9 cellular contexts compared by ENCODE assay signal in the genomic region with DNA sequence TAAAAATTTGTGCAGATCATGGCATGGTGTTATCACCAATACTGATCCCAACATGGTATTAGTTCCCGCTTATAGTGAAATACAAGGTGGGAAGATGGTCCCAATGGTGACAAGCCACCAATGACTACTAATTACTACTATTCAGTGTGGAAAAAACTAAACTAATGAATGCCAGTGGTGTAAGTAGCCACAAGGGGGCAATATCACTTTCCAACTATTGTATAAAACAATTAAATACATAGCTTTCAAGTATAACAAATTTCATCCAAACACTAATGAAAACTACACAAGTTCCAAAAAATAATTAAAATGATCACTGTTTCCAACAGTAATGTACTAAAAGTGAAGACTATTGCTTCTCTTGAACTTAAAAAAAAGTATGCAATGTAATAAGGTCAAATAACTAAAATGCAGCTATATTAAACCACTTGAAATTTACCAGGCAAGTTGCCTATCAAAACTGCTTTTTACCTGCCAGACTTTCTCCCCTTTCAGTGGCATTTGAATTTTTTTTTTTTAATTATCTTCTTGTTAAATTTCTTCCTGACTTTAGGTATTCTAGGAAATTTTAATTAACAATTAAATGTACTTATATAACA. TPM values are rescaled to one million over a fixed set of nuclear protein-coding genes. Genes with fewer than 3 reads are reported as not detected.
DNase-seq lines count a peak whose midpoint lies in the region; ATAC-seq and TF ChIP-seq lines count a peak whose summit lies in the region.
"Had no signal": no experiment of that assay in that cellular context is flagged by ENCODE, and none has a peak within 500 bp of the region (broad histone marks: within the 10 kb centered on the region; RNA-seq: fewer than 3 reads in every experiment).

No MANE protein-coding gene starts in this region.

- H3K79me2 ChIP-seq in GM23248 (ENCODE audit: insufficient read depth) (peaks cover 83% of the 10 kb centered on the region), mammary epithelial cell (ENCODE audit: insufficient read depth, low read length) (peaks cover 2% of the 10 kb centered on the region)

- dilution Hi-C loops in mammary epithelial cell (cut with HindIII; ENCODE audit: low sequenced_read_pairs) = loop anchor here (25.0 kb wide), 1 partner anchor 167 kb away; the partner anchor contains the start of gene NUMB

- H3K14ac ChIP-seq in neuronal stem cell (ENCODE audit: low read length) = no peak overlapping the region

- no peaks in the 10 kb centered on the region for H3K9me3 ChIP-seq in GM23248 (ENCODE audit: low read depth)
- H3K9me3 ChIP-seq in mammary epithelial cell (replicated peaks; ENCODE audit: insufficient read depth, low read length) = no peaks in the 10 kb centered on the region
- no peaks in the 10 kb centered on the region for H3K9me3 ChIP-seq in right lobe of liver
- H3K9me3 ChIP-seq in neuronal stem cell (replicated peaks in 1 of 2; ENCODE audit: control insufficient read depth in 2 of 2, insufficient read depth in 1 of 2, low read depth in 1 of 2, low read length in 2 of 2) = no peaks in the 10 kb centered on the region

- H4K20me1 ChIP-seq in GM23248 (ENCODE audit: insufficient read depth) = no peaks in the 10 kb centered on the region
- no peaks in the 10 kb centered on the region for H4K20me1 ChIP-seq in mammary epithelial cell (ENCODE audit: insufficient read depth, low read length)

- no peak overlapping the region for H2AK5ac ChIP-seq in neuronal stem cell (ENCODE audit: low read depth, low read length)

- no peak overlapping the region for H3K23ac ChIP-seq in neuronal stem cell (ENCODE audit: low read depth, low read length, poor library complexity)

- DNase-seq in Ammon's horn (ENCODE audit: low spot score) = peak; percentile 48
- DNase-seq in GM23248 = peak; percentile 72
- DNase-seq in NCI-H526 treated with DMSO at 0.1 percent for 48 hours (lab: John Stamatoyannopoulos, UW) = peak; percentile 45
- peak; percentile 25 for DNase-seq in mammary epithelial cell
- no peak for DNase-seq in right lobe of liver
- DNase-seq in neuronal stem cell (ENCODE audit: low spot score) = no peak
- no peak for DNase-seq in activated naive CD4-positive, alpha-beta T cell treated with Interleukin-2 at 50 U/mL for 16 hours

- TF ChIP-seq POLR2A in right lobe of liver (IDR thresholded peaks at IDR 0.05) (no peak), GM18505 (IDR thresholded peaks at IDR 0.05; ENCODE audit: borderline replicate concordance, extremely low read depth, insufficient read depth, insufficient read length) (no peak)

- H3K79me1 ChIP-seq in neuronal stem cell (ENCODE audit: low read depth, low read length) = no peaks in the 10 kb centered on the region

- TF ChIP-seq CTCF in mammary epithelial cell (conservative IDR thresholded peaks at IDR 0.05 in 1 of 2, IDR thresholded peaks at IDR 0.05 in 1 of 2; ENCODE audit: extremely low read depth in 1 of 2, insufficient read depth in 1 of 2, low read depth in 1 of 2, low read length in 2 of 2) (peak; percentile 66 to 82), right lobe of liver (IDR thresholded peaks at IDR 0.05) (peak; percentile 71 to 81 (median 76))

- no peak overlapping the region for H3K18ac ChIP-seq in neuronal stem cell (ENCODE audit: low read length)

- intact Hi-C loops in mammary epithelial cell (cut with micrococcal nuclease) (loop anchor here (1.0 kb wide), 3 partner anchors 122 to 338 kb away; no protein-coding TSS in a partner anchor), right lobe of liver (cut with DNase I) (loop anchor here (10.0 kb wide), 1 partner anchor 180 kb away; no protein-coding TSS in a partner anchor)

- peaks cover 40% of the 10 kb centered on the region for H3K36me3 ChIP-seq in GM23248 (ENCODE audit: low read depth)
- H3K36me3 ChIP-seq in mammary epithelial cell (ENCODE audit: insufficient read depth, low read length) = peaks cover 13% of the 10 kb centered on the region
- H3K36me3 ChIP-seq in right lobe of liver = peaks cover 0 to 18% (median 5%) of the 10 kb centered on the region in 4 donors
- peaks cover 4 to 16% of the 10 kb centered on the region in 2 donors for H3K36me3 ChIP-seq in neuronal stem cell (replicated peaks in 1 of 2; ENCODE audit: control insufficient read depth in 2 of 2, insufficient read depth in 2 of 2, low read length in 2 of 2)

- H3K9me2 ChIP-seq in GM23248 (ENCODE audit: insufficient read depth) = no peaks in the 10 kb centered on the region

- no peak overlapping the region for H3K9ac ChIP-seq in GM23248
- no peak overlapping the region for H3K9ac ChIP-seq in mammary epithelial cell (ENCODE audit: insufficient read depth, low read length)
- H3K9ac ChIP-seq in neuronal stem cell (ENCODE audit: low read depth, low read length, poor library complexity) = no peak overlapping the region

- H3K27me3 ChIP-seq in GM23248 (replicated peaks; ENCODE audit: insufficient read depth) (no peaks in the 10 kb centered on the region), mammary epithelial cell (ENCODE audit: insufficient read depth, low read length) (no peaks in the 10 kb centered on the region), right lobe of liver (no peaks in the 10 kb centered on the region), neuronal stem cell (ENCODE audit: control insufficient read depth in 3 of 3, insufficient read depth in 3 of 3, low read depth in 1 of 3, low read length in 3 of 3) (no peaks in the 10 kb centered on the region)

- H3F3A ChIP-seq in GM23248 (ENCODE audit: insufficient read depth) = peaks cover 47% of the 10 kb centered on the region

- H3K4me1 ChIP-seq in GM23248 (ENCODE audit: insufficient read depth) = no peaks in the 10 kb centered on the region
- H3K4me1 ChIP-seq in mammary epithelial cell (ENCODE audit: insufficient read depth, low read length) = no peaks in the 10 kb centered on the region
- peaks cover 0 to 19% (median 8%) of the 10 kb centered on the region in 4 donors for H3K4me1 ChIP-seq in right lobe of liver
- no peaks in the 10 kb centered on the region for H3K4me1 ChIP-seq in neuronal stem cell (ENCODE audit: control insufficient read depth in 2 of 2, insufficient read depth in 1 of 2, low read depth in 1 of 2, low read length in 2 of 2)

- no peak overlapping the region for H3K27ac ChIP-seq in GM23248
- no peak overlapping the region for H3K27ac ChIP-seq in mammary epithelial cell (ENCODE audit: insufficient read depth, low read depth, low read length)
- peak overlapping the region in 1 of 3 donors; percentile 60 for H3K27ac ChIP-seq in right lobe of liver
- no peak overlapping the region for H3K27ac ChIP-seq in neuronal stem cell (replicated peaks; ENCODE audit: low read length)
- H3K27ac ChIP-seq: HL-60 had no signal

- H2BK120ac ChIP-seq in neuronal stem cell (ENCODE audit: low read depth, low read length) = no peak overlapping the region

- H2BK5ac ChIP-seq in neuronal stem cell (ENCODE audit: low read length) = no peak overlapping the region

- H3K4ac ChIP-seq in neuronal stem cell (ENCODE audit: low read length) = no peak overlapping the region

- H3K4me2 ChIP-seq in GM23248 (ENCODE audit: unreplicated experiment) (no peak overlapping the region), mammary epithelial cell (ENCODE audit: insufficient read depth, low read depth, low read length) (no peak overlapping the region), neuronal stem cell (ENCODE audit: insufficient read depth, low read length, poor library complexity, severe bottlenecking) (no peak overlapping the region)

- H4K8ac ChIP-seq in neuronal stem cell (ENCODE audit: low read depth, low read length) = no peak overlapping the region

- CTCF ChIA-PET in mammary epithelial cell (lab: Charles Lee; ENCODE audit: low non-redundant PET) = interaction anchor here (0.6 to 1.3 kb wide), 6 partner anchors 122 to 286 kb away, joined by 3 to 34 read pairs (median 10); no protein-coding TSS in a partner anchor

- no TSS peak for BruUV-seq in mammary epithelial cell (replicated peaks; lab: Mats Ljungman, UMichigan)

- H2BK12ac ChIP-seq in neuronal stem cell (ENCODE audit: low read length) = no peak overlapping the region

- WGBS in GM23248 (ENCODE audit: low coverage in 1 of 2, low lambda C conversion rate in 2 of 2, missing lambda C conversion rate in 2 of 2), 2 experiments = 52 to 58% methylated on average over 1 of the region's 1 CpG
- WGBS in mammary epithelial cell (ENCODE audit: low coverage, missing lambda C conversion rate) = 14% methylated on average over 1 of the region's 1 CpG
- WGBS in right lobe of liver (ENCODE audit: insufficient coverage, low coverage, low lambda C conversion rate, missing lambda C conversion rate) = 82% methylated on average over 1 of the region's 1 CpG
- no CpG with 5 or more reads among the region's 1 CpG for WGBS in neuronal stem cell (ENCODE audit: extremely low coverage in 2 of 2, insufficient read length in 2 of 2, insufficient replicate concordance in 1 of 2), 2 donors

- in situ Hi-C loops in GM23248 (cut with MboI) = loop anchor here (5.0 kb wide), 1 partner anchor 177 kb away; no protein-coding TSS in a partner anchor
- in situ Hi-C loops in mammary epithelial cell (cut with MboI; ENCODE audit: low sequenced_read_pairs in 2 of 2) = loop anchor here (5.0 to 25.0 kb wide), 3 partner anchors 172 to 342 kb away; partner anchors contain the start of gene DNAL1 (in 1 of the 2)

- H3K4me3 ChIP-seq in GM23248 (no peak overlapping the region), mammary epithelial cell (replicated peaks in 1 of 3; ENCODE audit: insufficient read depth in 1 of 3, low read depth in 2 of 3, low read length in 3 of 3) (no peak overlapping the region), right lobe of liver (no peak overlapping the region), neuronal stem cell (ENCODE audit: low read length in 2 of 2) (no peak overlapping the region)

- no peak overlapping the region for H4K91ac ChIP-seq in neuronal stem cell (ENCODE audit: low read depth, low read length, poor library complexity)

- H2BK15ac ChIP-seq in neuronal stem cell (ENCODE audit: low read length) = no peak overlapping the region

- ATAC-seq in right lobe of liver = peak; percentile 59 to 75 (median 67)
- no peak for ATAC-seq in GM18505 (IDR thresholded peaks at IDR 0.05; ENCODE audit: unreplicated experiment)

- H2AFZ ChIP-seq in GM23248 = no peak overlapping the region
- H2AFZ ChIP-seq in mammary epithelial cell (ENCODE audit: low read depth, low read length) = no peak overlapping the region
- no peak overlapping the region for H2AFZ ChIP-seq in neuronal stem cell (ENCODE audit: low read length)

RNA-seq across cellular contexts. Expression of gene PAPLN, which starts 58.0 kb away (rescaled TPM):
- total RNA-seq in GM23248 (2014; rRNA removed; shearing (Covaris generic)) = 0.22 and 1.0 TPM in 2 replicates
- 0.51 and 0.98 TPM in 2 replicates for polyA plus RNA-seq in GM23248 (2016; fragmentation: Nextera tagmentation; extraction: Ambion mirVana)
- 10 to 100 TPM in 1 of 2 donors, 1 to 10 TPM in 1; 6.0 to 15.0 TPM for total RNA-seq in mammary epithelial cell
- polyA plus RNA-seq in mammary epithelial cell = 5.3 TPM
- polyA minus RNA-seq in mammary epithelial cell = 1.8 TPM
- total RNA-seq in right lobe of liver = 1 to 10 TPM in 4 of 6 experiments, under 1 TPM in 2; 0.86 to 3.2 (median 1.2) TPM
- polyA plus RNA-seq in neuronal stem cell (2013, experiment 1 of 2) = 15.1 TPM
- 15.7 TPM for polyA plus RNA-seq in neuronal stem cell (2013, experiment 2 of 2)

Comparison
In these comparisons a context has a peak if more than half of its experiments do, and no peak if none do; other contexts are left out.
1. DNase-seq: peak in Ammon's horn (single experiment), GM23248 (single experiment), NCI-H526 treated with DMSO at 0.1 percent for 48 hours (single experiment) and mammary epithelial cell (single experiment); none in right lobe of liver (0 of 3), neuronal stem cell (single experiment) and activated naive CD4-positive, alpha-beta T cell treated with Interleukin-2 at 50 U/mL for 16 hours (single experiment).